1 cellular context compared by ENCODE assay signal in the genomic region with DNA sequence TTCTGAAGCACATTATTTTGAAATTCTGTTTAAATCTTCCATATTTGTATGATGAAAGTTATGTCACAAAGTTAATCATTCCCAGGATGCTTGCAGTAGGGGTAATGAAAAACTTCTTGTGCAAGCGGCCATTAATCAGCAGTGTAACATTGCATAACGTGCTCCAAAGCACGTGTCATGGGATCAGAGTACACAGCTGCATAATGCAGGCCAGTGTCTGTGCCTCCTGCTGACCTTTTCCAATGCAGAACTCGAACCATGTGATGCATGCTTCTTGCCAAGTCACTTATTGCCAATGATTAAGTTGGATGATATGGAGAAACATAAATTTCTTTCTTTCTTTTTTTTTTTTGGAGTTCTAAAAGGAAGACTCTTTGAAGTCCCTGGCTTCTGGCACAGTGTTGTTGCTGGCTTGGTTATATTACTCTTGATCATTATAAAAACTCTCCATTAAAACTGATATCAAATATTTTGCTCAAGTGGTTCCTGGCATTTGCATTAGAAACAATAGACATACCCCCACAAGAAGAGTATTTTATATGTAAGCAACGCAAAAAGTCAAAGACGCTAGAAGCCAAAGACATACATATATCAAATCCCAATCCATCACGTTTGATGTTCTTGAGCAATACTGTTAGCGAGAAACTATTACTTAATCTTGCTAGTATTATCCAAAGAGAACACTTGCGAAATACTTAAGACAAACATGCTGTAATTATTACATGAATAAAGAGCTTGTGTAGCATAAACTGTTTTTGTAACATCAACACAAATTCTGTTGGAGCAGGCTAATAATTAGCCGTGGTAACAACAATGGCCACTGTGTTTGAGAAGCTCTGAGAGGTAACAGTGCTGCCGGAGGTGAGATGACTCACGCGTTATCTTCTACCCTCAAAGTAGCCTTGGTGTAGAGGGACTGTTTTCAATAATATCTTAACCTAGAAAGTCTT.
TF ChIP-seq lines count a peak whose summit lies in the region.

No MANE protein-coding gene starts in this region.

TF ChIP-seq in K562, 482 proteins besides CTCF, POLR2A, EP300 and RAD21 (continued from another document and continues in another):
- TF ChIP-seq PRDM10 (IDR thresholded peaks at IDR 0.05; ENCODE audit: partially characterized antibody) (no peak), ZBTB7A (IDR thresholded peaks at IDR 0.05; ENCODE audit: borderline replicate concordance, control insufficient read depth, low read depth, low read length) (no peak), MTA2 (IDR thresholded peaks at IDR 0.05; ENCODE audit: low read depth) (no peak), POLR2B (IDR thresholded peaks at IDR 0.05; ENCODE audit: low read depth, partially characterized antibody) (no peak), MAX (CRISPR knock-in tag; IDR thresholded peaks at IDR 0.05) (peak; percentile 84), HDGF (IDR thresholded peaks at IDR 0.05) (no peak), GABPB2 (CRISPR knock-in tag; conservative IDR thresholded peaks at IDR 0.05) (no peak), ZC3H8 (IDR thresholded peaks at IDR 0.05) (no peak), ZNF589 (CRISPR knock-in tag; IDR thresholded peaks at IDR 0.05; ENCODE audit: low read depth) (0 out of 2 replicates have a peak, but pooled peaks have one; percentile 22), RAD51 (IDR thresholded peaks at IDR 0.05; ENCODE audit: borderline replicate concordance, low read depth) (peak; percentile 63; the same call in 1 of the 2 replicates), MTA1 (IDR thresholded peaks at IDR 0.05; ENCODE audit: borderline replicate concordance) (no peak), ZNF395 (CRISPR knock-in tag; IDR thresholded peaks at IDR 0.05) (0 out of 2 replicates have a peak, but pooled peaks have one; percentile 47), ZC3H11A (IDR thresholded peaks at IDR 0.05; ENCODE audit: low read depth, low read length) (no peak), SIRT6 (IDR thresholded peaks at IDR 0.05; ENCODE audit: low read depth, low read length) (no peak), PTBP1 (IDR thresholded peaks at IDR 0.05; ENCODE audit: low read depth, low read length) (no peak), NONO (IDR thresholded peaks at IDR 0.05; ENCODE audit: low read depth in 2 of 2, low read length in 1 of 2) (no peak), ZNF696 (CRISPR knock-in tag; conservative IDR thresholded peaks at IDR 0.05) (no peak), BHLHE40 (IDR thresholded peaks at IDR 0.05; ENCODE audit: low read length) (peak; percentile 97), CEBPG (CRISPR knock-in tag; IDR thresholded peaks at IDR 0.05) (peak; percentile 88), CEBPG (tag; conservative IDR thresholded peaks at IDR 0.05 in 1 of 2, IDR thresholded peaks at IDR 0.05 in 1 of 2) (peak; percentile 86 to 94), MCM7 (IDR thresholded peaks at IDR 0.05) (no peak), NCOR1 (IDR thresholded peaks at IDR 0.05) (peak; percentile 54), TRIM28 (IDR thresholded peaks at IDR 0.05) (no peak), ELF2 (CRISPR knock-in tag; IDR thresholded peaks at IDR 0.05) (no peak), STAG1 (CRISPR knock-in tag; IDR thresholded peaks at IDR 0.05; ENCODE audit: borderline replicate concordance) (no peak), GATAD2A (IDR thresholded peaks at IDR 0.05) (no peak), NFRKB (IDR thresholded peaks at IDR 0.05; ENCODE audit: low read depth) (peak; percentile 53; the same call in 1 of the 2 replicates), MYNN (IDR thresholded peaks at IDR 0.05) (no peak), MYNN (CRISPR knock-in tag; IDR thresholded peaks at IDR 0.05) (no peak), ETS1 (conservative IDR thresholded peaks at IDR 0.05; ENCODE audit: control insufficient read depth, low read depth, low read length) (no peak), ZBED1 (IDR thresholded peaks at IDR 0.05) (no peak), DLX4 (CRISPR knock-in tag; IDR thresholded peaks at IDR 0.05) (no peak), POU5F1 (IDR thresholded peaks at IDR 0.05; ENCODE audit: borderline replicate concordance, low read depth, low read length, partially characterized antibody) (no peak), ZKSCAN3 (CRISPR knock-in tag; IDR thresholded peaks at IDR 0.05) (no peak), MNT (conservative IDR thresholded peaks at IDR 0.05) (peak; percentile 88 to 92), CAMTA2 (CRISPR knock-in tag; conservative IDR thresholded peaks at IDR 0.05) (no peak), BMI1 (IDR thresholded peaks at IDR 0.05; ENCODE audit: low read length) (no peak), TFAP4 (CRISPR knock-in tag; IDR thresholded peaks at IDR 0.05; ENCODE audit: borderline replicate concordance) (no peak), KDM5B (IDR thresholded peaks at IDR 0.05; ENCODE audit: insufficient replicate concordance, low read depth, low read length) (no peak), ZNF436 (CRISPR knock-in tag; IDR thresholded peaks at IDR 0.05) (no peak)
- TF ChIP-seq, protein P1, sequence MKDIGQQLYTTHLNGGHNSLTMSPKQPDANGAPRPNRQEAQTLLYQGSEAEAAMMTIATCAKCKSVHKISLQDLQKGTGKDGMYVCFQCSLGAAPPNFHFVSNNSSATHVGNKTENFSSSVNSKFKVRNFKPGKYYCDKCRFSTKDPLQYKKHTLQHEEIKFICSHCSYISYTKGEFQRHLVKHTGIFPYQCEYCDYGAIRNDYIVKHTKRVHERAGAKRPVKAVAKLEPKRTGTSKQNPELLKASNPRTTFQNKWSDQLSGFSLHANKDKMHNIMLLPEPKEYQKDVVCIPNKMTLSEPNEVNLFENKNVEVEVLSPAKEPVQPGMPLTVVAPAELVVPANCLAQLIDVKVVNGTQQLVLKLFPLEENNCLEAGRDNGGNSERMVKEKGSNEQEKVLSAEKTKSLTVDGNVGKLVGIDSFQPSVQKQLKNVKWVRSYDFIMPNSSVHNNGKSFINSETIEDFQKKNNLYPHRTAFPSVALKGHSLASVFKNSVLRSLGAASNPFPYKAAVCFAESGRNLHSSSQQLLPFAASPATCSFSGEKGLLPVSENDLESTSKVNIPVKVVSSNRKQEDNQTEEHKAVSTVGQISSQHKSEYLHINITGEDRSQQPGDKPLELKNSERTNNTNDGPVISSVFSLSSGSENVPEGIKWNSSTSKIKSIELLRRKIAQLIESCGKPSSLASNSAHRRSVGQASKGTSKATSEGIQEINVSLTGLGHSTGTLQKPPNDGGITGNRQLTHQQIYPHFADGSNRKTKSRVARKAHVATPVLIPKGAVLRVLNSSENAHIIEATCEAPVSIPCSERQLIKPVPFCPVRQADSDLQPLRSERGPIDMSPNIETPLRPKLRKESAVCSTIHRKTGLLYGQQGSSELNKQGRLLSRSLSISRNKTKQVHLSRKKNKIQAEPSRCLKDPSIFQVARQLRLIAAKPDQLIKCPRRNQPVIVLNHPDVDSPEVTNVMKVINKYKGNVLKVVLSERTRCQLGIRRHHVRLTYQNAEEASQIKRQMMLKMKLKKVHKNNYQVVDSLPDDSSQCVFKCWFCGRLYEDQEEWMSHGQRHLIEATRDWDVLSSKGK (CRISPR knock-in tag; IDR thresholded peaks at IDR 0.05): no peak
- TF ChIP-seq, protein P2, sequence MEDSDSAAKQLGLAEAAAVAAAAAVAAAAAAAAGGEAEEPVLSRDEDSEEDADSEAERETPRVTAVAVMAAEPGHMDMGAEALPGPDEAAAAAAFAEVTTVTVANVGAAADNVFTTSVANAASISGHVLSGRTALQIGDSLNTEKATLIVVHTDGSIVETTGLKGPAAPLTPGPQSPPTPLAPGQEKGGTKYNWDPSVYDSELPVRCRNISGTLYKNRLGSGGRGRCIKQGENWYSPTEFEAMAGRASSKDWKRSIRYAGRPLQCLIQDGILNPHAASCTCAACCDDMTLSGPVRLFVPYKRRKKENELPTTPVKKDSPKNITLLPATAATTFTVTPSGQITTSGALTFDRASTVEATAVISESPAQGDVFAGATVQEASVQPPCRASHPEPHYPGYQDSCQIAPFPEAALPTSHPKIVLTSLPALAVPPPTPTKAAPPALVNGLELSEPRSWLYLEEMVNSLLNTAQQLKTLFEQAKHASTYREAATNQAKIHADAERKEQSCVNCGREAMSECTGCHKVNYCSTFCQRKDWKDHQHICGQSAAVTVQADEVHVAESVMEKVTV (CRISPR knock-in tag; IDR thresholded peaks at IDR 0.05): no peak
- TF ChIP-seq, protein P3, sequence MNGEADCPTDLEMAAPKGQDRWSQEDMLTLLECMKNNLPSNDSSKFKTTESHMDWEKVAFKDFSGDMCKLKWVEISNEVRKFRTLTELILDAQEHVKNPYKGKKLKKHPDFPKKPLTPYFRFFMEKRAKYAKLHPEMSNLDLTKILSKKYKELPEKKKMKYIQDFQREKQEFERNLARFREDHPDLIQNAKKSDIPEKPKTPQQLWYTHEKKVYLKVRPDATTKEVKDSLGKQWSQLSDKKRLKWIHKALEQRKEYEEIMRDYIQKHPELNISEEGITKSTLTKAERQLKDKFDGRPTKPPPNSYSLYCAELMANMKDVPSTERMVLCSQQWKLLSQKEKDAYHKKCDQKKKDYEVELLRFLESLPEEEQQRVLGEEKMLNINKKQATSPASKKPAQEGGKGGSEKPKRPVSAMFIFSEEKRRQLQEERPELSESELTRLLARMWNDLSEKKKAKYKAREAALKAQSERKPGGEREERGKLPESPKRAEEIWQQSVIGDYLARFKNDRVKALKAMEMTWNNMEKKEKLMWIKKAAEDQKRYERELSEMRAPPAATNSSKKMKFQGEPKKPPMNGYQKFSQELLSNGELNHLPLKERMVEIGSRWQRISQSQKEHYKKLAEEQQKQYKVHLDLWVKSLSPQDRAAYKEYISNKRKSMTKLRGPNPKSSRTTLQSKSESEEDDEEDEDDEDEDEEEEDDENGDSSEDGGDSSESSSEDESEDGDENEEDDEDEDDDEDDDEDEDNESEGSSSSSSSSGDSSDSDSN (IDR thresholded peaks at IDR 0.05; ENCODE audit: borderline replicate concordance in 1 of 2, low read depth in 2 of 2, low read length in 2 of 2): no peak
